Comparison of ENCODE assay signal across 8 cellular contexts in the genomic region with DNA sequence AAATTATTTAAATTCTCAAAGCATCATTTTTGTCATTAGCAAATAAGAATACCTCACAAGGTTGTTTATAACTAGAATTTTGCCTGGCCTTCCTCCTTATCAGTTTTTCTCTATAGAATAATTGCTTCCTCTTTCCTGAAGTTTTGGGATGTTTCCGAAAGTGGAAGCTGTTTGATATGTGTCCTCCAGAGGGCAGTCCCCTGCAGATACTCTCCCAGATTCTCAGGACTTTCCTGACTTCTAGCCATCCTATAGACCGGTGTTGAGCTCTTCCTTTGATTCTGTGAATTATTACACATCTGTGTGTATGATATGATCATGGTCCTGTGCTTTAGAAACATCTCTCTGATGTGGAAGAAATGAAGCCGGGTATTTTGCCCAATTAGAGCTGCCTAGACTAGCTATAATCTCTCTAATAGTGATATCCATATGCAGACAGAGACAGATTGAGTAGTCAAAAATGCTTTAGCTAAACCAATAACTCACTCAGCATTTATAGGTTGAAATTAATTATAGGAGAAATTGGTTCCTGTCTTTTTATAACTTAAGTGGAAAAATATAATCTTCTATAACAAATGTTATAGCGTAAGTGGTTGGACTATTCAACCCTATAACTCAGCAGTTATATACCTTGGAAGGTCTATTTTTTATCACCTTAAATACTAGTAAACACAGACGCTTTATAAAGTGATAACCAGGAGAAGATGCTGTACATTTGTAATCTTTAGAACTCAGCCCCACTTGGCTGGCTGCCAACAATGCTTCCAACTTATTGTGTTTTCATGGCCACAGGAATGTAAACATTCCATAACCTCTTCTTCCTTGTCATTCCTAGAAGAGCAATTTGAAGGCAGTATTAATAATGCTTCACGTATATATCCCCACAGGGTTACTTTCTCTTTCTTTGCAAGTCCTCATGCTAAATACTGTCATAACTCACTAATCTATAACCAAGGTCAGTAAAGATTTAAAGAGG.
A peak's percentile ranks its signal among the peaks of the same experiment; 100 is the strongest.
DNase-seq lines count a peak whose midpoint lies in the region; ATAC-seq and TF ChIP-seq lines count a peak whose summit lies in the region.

No MANE protein-coding gene starts in this region.

- H3K27ac ChIP-seq in ascending aorta (no peak overlapping the region), liver (ENCODE audit: low read depth in 1 of 2, low read length in 2 of 2) (no peak overlapping the region)
- H3K27ac ChIP-seq in naive thymus-derived CD4-positive, alpha-beta T cell (ENCODE audit: low read depth, low read length), result no peak overlapping the region

- POLR2A ChIA-PET in naive thymus-derived CD4-positive, alpha-beta T cell (lab: Charles Lee), result interaction anchor here (0.6 kb wide), 1 partner anchor 28 kb away, joined by 3 read pairs; no protein-coding TSS in a partner anchor

- peaks cover 0 to 27% (median 20%) of the 10 kb centered on the region in 5 donors for H3K27me3 Mint-ChIP-seq in naive thymus-derived CD4-positive, alpha-beta T cell

- H3K4me1 ChIP-seq in ascending aorta, result no peaks in the 10 kb centered on the region
- H3K4me1 ChIP-seq in liver (ENCODE audit: control insufficient read depth in 4 of 4, insufficient read depth in 4 of 4, low read length in 3 of 4), result no peaks in the 10 kb centered on the region
- no peaks in the 10 kb centered on the region for H3K4me1 ChIP-seq in naive thymus-derived CD4-positive, alpha-beta T cell (ENCODE audit: control insufficient read depth in 2 of 2, insufficient read depth in 2 of 2, low read length in 2 of 2)

- ATAC-seq in naive thymus-derived CD4-positive, alpha-beta T cell, result no peak

- intact Hi-C loops in ascending aorta (cut with DNase I), result loop anchor here (2.0 to 5.0 kb wide), 2 partner anchors 204 to 258 kb away; no protein-coding TSS in a partner anchor
- intact Hi-C loops in naive thymus-derived CD4-positive, alpha-beta T cell (cut with micrococcal nuclease), result no loop called here
- intact Hi-C loops in posterior vena cava (cut with DNase I), result no loop called here

- H3K4me3 Mint-ChIP-seq in naive thymus-derived CD4-positive, alpha-beta T cell, result no peak overlapping the region

- DNase-seq in COR-L47 (lab: John Stamatoyannopoulos, UW) (peak; percentile 5), M059J (ENCODE audit: low read depth) (peak; percentile 36), ascending aorta (ENCODE audit: low spot score in 2 of 2) (no peak), posterior vena cava (ENCODE audit: low spot score) (no peak), SHP77 treated with DMSO at 0.1 percent for 48 hours (lab: John Stamatoyannopoulos, UW) (no peak), GM19240 (ENCODE audit: insufficient read length, low spot score) (no peak)
- DNase-seq in naive thymus-derived CD4-positive, alpha-beta T cell, result no peak

- peak; percentile 71 to 77 for TF ChIP-seq RAD21 in liver (IDR thresholded peaks at IDR 0.05)

- H3K27me3 ChIP-seq in ascending aorta (no peaks in the 10 kb centered on the region), liver (ENCODE audit: control insufficient read depth in 4 of 4, insufficient read depth in 4 of 4, low read length in 3 of 4) (no peaks in the 10 kb centered on the region)
- H3K27me3 ChIP-seq in naive thymus-derived CD4-positive, alpha-beta T cell (ENCODE audit: control insufficient read depth in 2 of 2, insufficient read depth in 2 of 2, low read length in 2 of 2), result no peaks in the 10 kb centered on the region

- no peak overlapping the region for H3K27ac Mint-ChIP-seq in naive thymus-derived CD4-positive, alpha-beta T cell

- H3K36me3 ChIP-seq in ascending aorta (no peaks in the 10 kb centered on the region), liver (ENCODE audit: control insufficient read depth in 4 of 4, insufficient read depth in 3 of 4, low read depth in 1 of 4, low read length in 3 of 4) (no peaks in the 10 kb centered on the region)
- no peaks in the 10 kb centered on the region for H3K36me3 ChIP-seq in naive thymus-derived CD4-positive, alpha-beta T cell (ENCODE audit: control insufficient read depth in 2 of 3, insufficient read depth in 3 of 3, low read length in 3 of 3)

- peaks cover 0 to 2% (median 0%) of the 10 kb centered on the region in 7 donors for H3K4me1 Mint-ChIP-seq in naive thymus-derived CD4-positive, alpha-beta T cell

- H3K9ac ChIP-seq in liver (ENCODE audit: low read depth in 1 of 2, low read length in 2 of 2), result no peak overlapping the region

- WGBS in liver, result 31% methylated on average over 6 of the region's 6 CpGs

- no peaks in the 10 kb centered on the region for H3K9me3 ChIP-seq in ascending aorta
- H3K9me3 ChIP-seq in liver (ENCODE audit: control insufficient read depth in 4 of 4, low read length in 3 of 4), result no peaks in the 10 kb centered on the region
- H3K9me3 ChIP-seq in naive thymus-derived CD4-positive, alpha-beta T cell (ENCODE audit: control insufficient read depth in 2 of 3, low read length in 3 of 3), result no peaks in the 10 kb centered on the region

- CTCF ChIA-PET in naive thymus-derived CD4-positive, alpha-beta T cell (lab: Charles Lee), result no interaction called here

- TF ChIP-seq CTCF in ascending aorta (IDR thresholded peaks at IDR 0.05) (peak; percentile 15 to 42 (median 29)), liver (IDR thresholded peaks at IDR 0.05; ENCODE audit: low read depth, low read length, missing input control) (peak; percentile 49)

- peaks cover 0 to 4% (median 0%) of the 10 kb centered on the region in 11 donors for H3K9me3 Mint-ChIP-seq in naive thymus-derived CD4-positive, alpha-beta T cell

- H3K4me3 ChIP-seq in ascending aorta (no peak overlapping the region), liver (ENCODE audit: low read depth in 1 of 3, low read length in 3 of 3) (no peak overlapping the region)
- no peak overlapping the region for H3K4me3 ChIP-seq in naive thymus-derived CD4-positive, alpha-beta T cell (ENCODE audit: low read length)

- no peaks in the 10 kb centered on the region for H3K36me3 Mint-ChIP-seq in naive thymus-derived CD4-positive, alpha-beta T cell

TF ChIP-seq in liver, 16 proteins besides CTCF, POLR2A, EP300 and RAD21:
- TF ChIP-seq GABPA (IDR thresholded peaks at IDR 0.05 in 1 of 2, conservative IDR thresholded peaks at IDR 0.05 in 1 of 2) (no peak), EGR1 (IDR thresholded peaks at IDR 0.05; ENCODE audit: low read depth in 2 of 2) (no peak), HNF4G (IDR thresholded peaks at IDR 0.05) (no peak), RXRA (IDR thresholded peaks at IDR 0.05) (no peak), HNF4A (conservative IDR thresholded peaks at IDR 0.05) (no peak), TAF1 (conservative IDR thresholded peaks at IDR 0.05) (no peak), JUND (IDR thresholded peaks at IDR 0.05) (no peak), FOXA2 (IDR thresholded peaks at IDR 0.05) (no peak), YY1 (IDR thresholded peaks at IDR 0.05) (no peak), NR2F2 (IDR thresholded peaks at IDR 0.05) (no peak), FOXA1 (IDR thresholded peaks at IDR 0.05) (no peak), SP1 (IDR thresholded peaks at IDR 0.05) (no peak)
- TF ChIP-seq, protein P1, sequence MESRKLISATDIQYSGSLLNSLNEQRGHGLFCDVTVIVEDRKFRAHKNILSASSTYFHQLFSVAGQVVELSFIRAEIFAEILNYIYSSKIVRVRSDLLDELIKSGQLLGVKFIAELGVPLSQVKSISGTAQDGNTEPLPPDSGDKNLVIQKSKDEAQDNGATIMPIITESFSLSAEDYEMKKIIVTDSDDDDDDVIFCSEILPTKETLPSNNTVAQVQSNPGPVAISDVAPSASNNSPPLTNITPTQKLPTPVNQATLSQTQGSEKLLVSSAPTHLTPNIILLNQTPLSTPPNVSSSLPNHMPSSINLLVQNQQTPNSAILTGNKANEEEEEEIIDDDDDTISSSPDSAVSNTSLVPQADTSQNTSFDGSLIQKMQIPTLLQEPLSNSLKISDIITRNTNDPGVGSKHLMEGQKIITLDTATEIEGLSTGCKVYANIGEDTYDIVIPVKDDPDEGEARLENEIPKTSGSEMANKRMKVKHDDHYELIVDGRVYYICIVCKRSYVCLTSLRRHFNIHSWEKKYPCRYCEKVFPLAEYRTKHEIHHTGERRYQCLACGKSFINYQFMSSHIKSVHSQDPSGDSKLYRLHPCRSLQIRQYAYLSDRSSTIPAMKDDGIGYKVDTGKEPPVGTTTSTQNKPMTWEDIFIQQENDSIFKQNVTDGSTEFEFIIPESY (IDR thresholded peaks at IDR 0.05), result no peak
- TF ChIP-seq, protein P2, sequence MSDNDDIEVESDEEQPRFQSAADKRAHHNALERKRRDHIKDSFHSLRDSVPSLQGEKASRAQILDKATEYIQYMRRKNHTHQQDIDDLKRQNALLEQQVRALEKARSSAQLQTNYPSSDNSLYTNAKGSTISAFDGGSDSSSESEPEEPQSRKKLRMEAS (IDR thresholded peaks at IDR 0.05), result no peak
- TF ChIP-seq, protein P3, sequence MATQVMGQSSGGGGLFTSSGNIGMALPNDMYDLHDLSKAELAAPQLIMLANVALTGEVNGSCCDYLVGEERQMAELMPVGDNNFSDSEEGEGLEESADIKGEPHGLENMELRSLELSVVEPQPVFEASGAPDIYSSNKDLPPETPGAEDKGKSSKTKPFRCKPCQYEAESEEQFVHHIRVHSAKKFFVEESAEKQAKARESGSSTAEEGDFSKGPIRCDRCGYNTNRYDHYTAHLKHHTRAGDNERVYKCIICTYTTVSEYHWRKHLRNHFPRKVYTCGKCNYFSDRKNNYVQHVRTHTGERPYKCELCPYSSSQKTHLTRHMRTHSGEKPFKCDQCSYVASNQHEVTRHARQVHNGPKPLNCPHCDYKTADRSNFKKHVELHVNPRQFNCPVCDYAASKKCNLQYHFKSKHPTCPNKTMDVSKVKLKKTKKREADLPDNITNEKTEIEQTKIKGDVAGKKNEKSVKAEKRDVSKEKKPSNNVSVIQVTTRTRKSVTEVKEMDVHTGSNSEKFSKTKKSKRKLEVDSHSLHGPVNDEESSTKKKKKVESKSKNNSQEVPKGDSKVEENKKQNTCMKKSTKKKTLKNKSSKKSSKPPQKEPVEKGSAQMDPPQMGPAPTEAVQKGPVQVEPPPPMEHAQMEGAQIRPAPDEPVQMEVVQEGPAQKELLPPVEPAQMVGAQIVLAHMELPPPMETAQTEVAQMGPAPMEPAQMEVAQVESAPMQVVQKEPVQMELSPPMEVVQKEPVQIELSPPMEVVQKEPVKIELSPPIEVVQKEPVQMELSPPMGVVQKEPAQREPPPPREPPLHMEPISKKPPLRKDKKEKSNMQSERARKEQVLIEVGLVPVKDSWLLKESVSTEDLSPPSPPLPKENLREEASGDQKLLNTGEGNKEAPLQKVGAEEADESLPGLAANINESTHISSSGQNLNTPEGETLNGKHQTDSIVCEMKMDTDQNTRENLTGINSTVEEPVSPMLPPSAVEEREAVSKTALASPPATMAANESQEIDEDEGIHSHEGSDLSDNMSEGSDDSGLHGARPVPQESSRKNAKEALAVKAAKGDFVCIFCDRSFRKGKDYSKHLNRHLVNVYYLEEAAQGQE (IDR thresholded peaks at IDR 0.05), result no peak
- TF ChIP-seq, protein P4, sequence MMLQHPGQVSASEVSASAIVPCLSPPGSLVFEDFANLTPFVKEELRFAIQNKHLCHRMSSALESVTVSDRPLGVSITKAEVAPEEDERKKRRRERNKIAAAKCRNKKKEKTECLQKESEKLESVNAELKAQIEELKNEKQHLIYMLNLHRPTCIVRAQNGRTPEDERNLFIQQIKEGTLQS (IDR thresholded peaks at IDR 0.05), result no peak

Comparison
In these comparisons a context has a peak if more than half of its experiments do, and no peak if none do; other contexts are left out.
1. DNase-seq: peak in COR-L47 (single experiment) and M059J (single experiment); none in ascending aorta (0 of 2), naive thymus-derived CD4-positive, alpha-beta T cell (0 of 9), posterior vena cava (single experiment), SHP77 treated with DMSO at 0.1 percent for 48 hours (single experiment) and GM19240 (single experiment).